ENCODE assay signal across 18 cellular contexts in genomic region chr1:100950311-100950710, GRCh38. TPM values are rescaled to one million over a fixed set of nuclear protein-coding genes. Genes with fewer than 3 reads are reported as not detected.
A peak's percentile ranks its signal among the peaks of the same experiment; 100 is the strongest.
DNase-seq lines count a peak whose midpoint lies in the region; ATAC-seq and FAIRE-seq lines count a peak whose summit lies in the region.
"Had no signal": no experiment of that assay in that cellular context is flagged by ENCODE, and none has a peak within 500 bp of the region (broad histone marks: within the 10 kb centered on the region; RNA-seq: fewer than 3 reads in every experiment).

No MANE protein-coding gene starts in this region.

- intact Hi-C loops in activated CD4-positive, alpha-beta memory T cell treated with anti-CD3 and anti-CD28 coated beads for 36 hours (cut with micrococcal nuclease): no loop called here

- no peak overlapping the region; the same call in 1 of the 2 replicates for H3K4me3 ChIP-seq in HUES48 (ENCODE audit: low read depth, low read length)
- H3K4me3 ChIP-seq: upper lobe of right lung had no signal

- no peak for ATAC-seq in naive thymus-derived CD8-positive, alpha-beta T cell
- no peak for ATAC-seq in HG02588 (IDR thresholded peaks at IDR 0.05; ENCODE audit: unreplicated experiment)
- ATAC-seq: left ventricle myocardium superior had no signal

- no peak overlapping the region for H3K4me3 Mint-ChIP-seq in activated CD4-positive, alpha-beta memory T cell treated with anti-CD3 and anti-CD28 coated beads, Interleukin-2, amount 10 ng/mL, durations not matched to agents 7 days and 5 days
- H3K4me3 Mint-ChIP-seq in activated CD4-positive, alpha-beta memory T cell treated with anti-CD3 and anti-CD28 coated beads for 36 hours: no peak overlapping the region
- peak overlapping the region in 2 of 10 donors; percentile 8 to 58 for H3K4me3 Mint-ChIP-seq in naive thymus-derived CD8-positive, alpha-beta T cell

- H3K27ac Mint-ChIP-seq in activated CD4-positive, alpha-beta memory T cell treated with anti-CD3 and anti-CD28 coated beads, Interleukin-2, amount 10 ng/mL, durations not matched to agents 7 days and 5 days: peak overlapping the region; percentile 93
- H3K27ac Mint-ChIP-seq in activated CD4-positive, alpha-beta memory T cell treated with anti-CD3 and anti-CD28 coated beads for 36 hours: no peak overlapping the region
- peak overlapping the region in 8 of 10 donors; percentile 58 to 95 (median 86) for H3K27ac Mint-ChIP-seq in naive thymus-derived CD8-positive, alpha-beta T cell

- FAIRE-seq in urothelium cell line (lab: Jason Lieb, UNC): no peak
- FAIRE-seq: A204.1, endometrium had no signal

- no peaks in the 10 kb centered on the region for H3K27me3 Mint-ChIP-seq in activated CD4-positive, alpha-beta memory T cell treated with anti-CD3 and anti-CD28 coated beads, Interleukin-2, amount 10 ng/mL, durations not matched to agents 7 days and 5 days
- H3K27me3 Mint-ChIP-seq in activated CD4-positive, alpha-beta memory T cell treated with anti-CD3 and anti-CD28 coated beads for 36 hours: no peaks in the 10 kb centered on the region
- H3K27me3 Mint-ChIP-seq in naive thymus-derived CD8-positive, alpha-beta T cell: peaks cover 0 to 2% (median 0%) of the 10 kb centered on the region in 5 donors

- H3K9me3 Mint-ChIP-seq in activated CD4-positive, alpha-beta memory T cell treated with anti-CD3 and anti-CD28 coated beads, Interleukin-2, amount 10 ng/mL, durations not matched to agents 7 days and 5 days: peaks cover 56% of the 10 kb centered on the region
- peaks cover 69% of the 10 kb centered on the region for H3K9me3 Mint-ChIP-seq in activated CD4-positive, alpha-beta memory T cell treated with anti-CD3 and anti-CD28 coated beads for 36 hours
- peaks cover 17 to 73% (median 69%) of the 10 kb centered on the region in 9 donors for H3K9me3 Mint-ChIP-seq in naive thymus-derived CD8-positive, alpha-beta T cell

- peaks cover 52% of the 10 kb centered on the region for H3K4me1 ChIP-seq in HUES48 (ENCODE audit: control insufficient read depth, insufficient read depth, low read length)

- H3K36me3 Mint-ChIP-seq in activated CD4-positive, alpha-beta memory T cell treated with anti-CD3 and anti-CD28 coated beads, Interleukin-2, amount 10 ng/mL, durations not matched to agents 7 days and 5 days (ENCODE audit: low read depth): peaks cover 86% of the 10 kb centered on the region
- peaks cover 88% of the 10 kb centered on the region for H3K36me3 Mint-ChIP-seq in activated CD4-positive, alpha-beta memory T cell treated with anti-CD3 and anti-CD28 coated beads for 36 hours
- peaks cover 65 to 88% (median 78%) of the 10 kb centered on the region in 3 donors for H3K36me3 Mint-ChIP-seq in naive thymus-derived CD8-positive, alpha-beta T cell

- H3K9me3 ChIP-seq in HUES48 (ENCODE audit: control insufficient read depth, insufficient read depth, low read length): no peaks in the 10 kb centered on the region; the same call in 1 of the 2 replicates
- H3K9me3 ChIP-seq: upper lobe of right lung had no signal

- DNase-seq in activated CD4-positive, alpha-beta memory T cell treated with anti-CD3 and anti-CD28 coated beads, Interleukin-2, amount 10 ng/mL, durations not matched to agents 7 days and 5 days: no peak
- DNase-seq in activated CD4-positive, alpha-beta memory T cell treated with anti-CD3 and anti-CD28 coated beads for 36 hours: no peak
- DNase-seq in fibroblast of gingiva (ENCODE audit: low read depth) (peak; percentile 11), urothelium cell line (ENCODE audit: low spot score) (no peak), SW 1271 (lab: John Stamatoyannopoulos, UW) (no peak)
- no peak for DNase-seq in naive thymus-derived CD8-positive, alpha-beta T cell
- DNase-seq: anterior cingulate cortex; C1 segment of cervical spinal cord; DMS53; foreskin keratinocyte; left ventricle myocardium superior; NCI-H1417 treated with DMSO at 0.1 percent for 48 hours; stimulated activated CD4-positive, alpha-beta T cell treated with anti-CD3 and anti-CD28 coated beads, Interleukin-12 subunit alpha, Interleukin-12 subunit beta, amount 100 ng/mL, for 4 hours; upper lobe of right lung had no signal

- H3K27ac ChIP-seq in HUES48 (ENCODE audit: low read depth, low read length): peak overlapping the region; percentile 53
- H3K27ac ChIP-seq: foreskin keratinocyte, upper lobe of right lung had no signal

- H3K9ac ChIP-seq in HUES48 (ENCODE audit: low read depth, low read length): no peak overlapping the region

- H3K27me3 ChIP-seq in HUES48 (ENCODE audit: control insufficient read depth, insufficient read depth, low read length): no peaks in the 10 kb centered on the region
- H3K27me3 ChIP-seq: foreskin keratinocyte, upper lobe of right lung had no signal

- H3K36me3 ChIP-seq in HUES48 (ENCODE audit: control insufficient read depth, insufficient read depth, low read length): peaks cover 7% of the 10 kb centered on the region; the same call in 1 of the 2 replicates
- H3K36me3 ChIP-seq: upper lobe of right lung had no signal

- peaks cover 67% of the 10 kb centered on the region for H3K4me1 Mint-ChIP-seq in activated CD4-positive, alpha-beta memory T cell treated with anti-CD3 and anti-CD28 coated beads, Interleukin-2, amount 10 ng/mL, durations not matched to agents 7 days and 5 days
- peaks cover 61% of the 10 kb centered on the region for H3K4me1 Mint-ChIP-seq in activated CD4-positive, alpha-beta memory T cell treated with anti-CD3 and anti-CD28 coated beads for 36 hours (ENCODE audit: low read depth)
- H3K4me1 Mint-ChIP-seq in naive thymus-derived CD8-positive, alpha-beta T cell: peaks cover 29 to 87% (median 61%) of the 10 kb centered on the region in 4 donors

- CTCF ChIA-PET in activated CD4-positive, alpha-beta memory T cell treated with anti-CD3 and anti-CD28 coated beads, Interleukin-2, amount 10 ng/mL, durations not matched to agents 7 days and 5 days (lab: Charles Lee): interaction anchor here (1.3 to 2.8 kb wide), 6 partner anchors 23 to 408 kb away, joined by 3 to 13 read pairs (median 6); no protein-coding TSS in a partner anchor
- CTCF ChIA-PET in activated CD4-positive, alpha-beta memory T cell treated with anti-CD3 and anti-CD28 coated beads for 36 hours (lab: Charles Lee): interaction anchor here (0.7 kb wide), 1 partner anchor 14 kb away, joined by 3 read pairs; no protein-coding TSS in a partner anchor

- POLR2A ChIA-PET in activated CD4-positive, alpha-beta memory T cell treated with anti-CD3 and anti-CD28 coated beads, Interleukin-2, amount 10 ng/mL, durations not matched to agents 7 days and 5 days (lab: Charles Lee): interaction anchor here (0.7 to 3.6 kb wide), 11 partner anchors 9 to 340 kb away, joined by 3 to 26 read pairs (median 4); partner anchors contain the start of gene S1PR1
- POLR2A ChIA-PET in activated CD4-positive, alpha-beta memory T cell treated with anti-CD3 and anti-CD28 coated beads for 36 hours (lab: Charles Lee): no interaction called here
- POLR2A ChIA-PET in naive thymus-derived CD8-positive, alpha-beta T cell (lab: Charles Lee): interaction anchor here (0.6 to 3.0 kb wide), 7 partner anchors 9 to 286 kb away, joined by 3 to 49 read pairs (median 9); partner anchors contain the start of genes EXTL2 and S1PR1

RNA-seq across cellular contexts. Expression of gene SLC30A7, which starts 54.4 kb away (rescaled TPM):
- total RNA-seq in activated CD4-positive, alpha-beta memory T cell treated with anti-CD3 and anti-CD28 coated beads, Interleukin-2, amount 10 ng/mL, durations not matched to agents 7 days and 5 days: 10 to 100 TPM; 38.9 to 42.7 TPM
- total RNA-seq in activated CD4-positive, alpha-beta memory T cell treated with anti-CD3 and anti-CD28 coated beads for 36 hours: 10 to 100 TPM; 40.0 to 43.4 TPM
- 10 to 100 TPM; 34.1 to 37.0 TPM for total RNA-seq in naive thymus-derived CD8-positive, alpha-beta T cell
- polyA plus RNA-seq in naive thymus-derived CD8-positive, alpha-beta T cell: 10 to 100 TPM in 2 of 3 donors, 1 to 10 TPM in 1; 8.1 to 10.8 (median 10.5) TPM

RNA-seq across cellular contexts. Expression of gene EXTL2, which starts 55.7 kb away (rescaled TPM):
- total RNA-seq in activated CD4-positive, alpha-beta memory T cell treated with anti-CD3 and anti-CD28 coated beads, Interleukin-2, amount 10 ng/mL, durations not matched to agents 7 days and 5 days: 1 to 10 TPM; 1.4 to 2.4 TPM
- total RNA-seq in activated CD4-positive, alpha-beta memory T cell treated with anti-CD3 and anti-CD28 coated beads for 36 hours: 1 to 10 TPM; 3.0 to 3.9 TPM
- 1 to 10 TPM; 4.4 to 6.2 TPM for total RNA-seq in naive thymus-derived CD8-positive, alpha-beta T cell
- 1 to 10 TPM; 4.6 to 7.6 (median 5.1) TPM for polyA plus RNA-seq in naive thymus-derived CD8-positive, alpha-beta T cell
